8 cellular contexts compared by ENCODE assay signal in genomic region chr12:112116232-112117060, GRCh38. TPM values are rescaled to one million over a fixed set of nuclear protein-coding genes. Genes with fewer than 3 reads are reported as not detected.
DNase-seq lines count a peak whose midpoint lies in the region; ATAC-seq and TF ChIP-seq lines count a peak whose summit lies in the region.

No MANE protein-coding gene starts in this region.

- no peak for TF ChIP-seq CTCF in activated CD8-positive, alpha-beta T cell treated with anti-CD3 and anti-CD28 coated beads for 36 hours (IDR thresholded peaks at IDR 0.05)

- peak overlapping the region; percentile 23 for H3K4me3 Mint-ChIP-seq in activated CD4-positive, alpha-beta T cell treated with anti-CD3 and anti-CD28 coated beads, Interleukin-2, amount 10 ng/mL, durations not matched to agents 7 days and 5 days
- H3K4me3 Mint-ChIP-seq in activated CD8-positive, alpha-beta T cell treated with anti-CD3 and anti-CD28 coated beads for 36 hours, result no peak overlapping the region

- H3K4me1 Mint-ChIP-seq in activated CD4-positive, alpha-beta T cell treated with anti-CD3 and anti-CD28 coated beads, Interleukin-2, amount 10 ng/mL, durations not matched to agents 7 days and 5 days, result peaks cover 18% of the 10 kb centered on the region
- peaks cover 20% of the 10 kb centered on the region for H3K4me1 Mint-ChIP-seq in activated CD8-positive, alpha-beta T cell treated with anti-CD3 and anti-CD28 coated beads for 36 hours (ENCODE audit: low read depth)

- peak overlapping the region; percentile 66 for H3K27ac Mint-ChIP-seq in activated CD4-positive, alpha-beta T cell treated with anti-CD3 and anti-CD28 coated beads, Interleukin-2, amount 10 ng/mL, durations not matched to agents 7 days and 5 days
- H3K27ac Mint-ChIP-seq in activated CD8-positive, alpha-beta T cell treated with anti-CD3 and anti-CD28 coated beads for 36 hours, result peak overlapping the region; percentile 47

- no peaks in the 10 kb centered on the region for H3K36me3 Mint-ChIP-seq in activated CD4-positive, alpha-beta T cell treated with anti-CD3 and anti-CD28 coated beads, Interleukin-2, amount 10 ng/mL, durations not matched to agents 7 days and 5 days (ENCODE audit: low read depth)
- H3K36me3 Mint-ChIP-seq in activated CD8-positive, alpha-beta T cell treated with anti-CD3 and anti-CD28 coated beads for 36 hours (ENCODE audit: low read depth), result no peaks in the 10 kb centered on the region

- POLR2A ChIA-PET in activated CD4-positive, alpha-beta T cell treated with anti-CD3 and anti-CD28 coated beads, Interleukin-2, amount 10 ng/mL, durations not matched to agents 7 days and 5 days (lab: Charles Lee), result interaction anchor here (0.5 to 0.6 kb wide), 2 partner anchors 9 to 274 kb away, joined by 3 read pairs; partner anchors contain the start of genes MAPKAPK5 and TRAFD1
- POLR2A ChIA-PET in activated CD8-positive, alpha-beta T cell treated with anti-CD3 and anti-CD28 coated beads for 36 hours (lab: Charles Lee), result interaction anchor here (1.6 to 7.6 kb wide), 3 partner anchors 8 to 14 kb away, joined by 5 to 67 read pairs (median 10); partner anchors contain the start of genes NAA25 and TRAFD1

- peak; percentile 26 for DNase-seq in activated CD4-positive, alpha-beta T cell treated with anti-CD3 and anti-CD28 coated beads, Interleukin-2, amount 10 ng/mL, durations not matched to agents 7 days and 5 days
- DNase-seq in activated CD4-positive, alpha-beta T cell treated with anti-CD3 and anti-CD28 coated beads for 48 hours, result no peak
- peak; percentile 77 for DNase-seq in NCI-H2107 (lab: John Stamatoyannopoulos, UW)
- DNase-seq in activated CD8-positive, alpha-beta T cell treated with anti-CD3 and anti-CD28 coated beads for 36 hours, result peak; percentile 26
- DNase-seq in head of caudate nucleus, result peak; percentile 68 to 94 (median 88)
- DNase-seq in occipital lobe (lab: John Stamatoyannopoulos, UW), result peak; percentile 54
- DNase-seq in activated gamma-delta T cell (lab: John Stamatoyannopoulos, UW), result no peak

- intact Hi-C loops in activated CD8-positive, alpha-beta T cell treated with anti-CD3 and anti-CD28 coated beads for 36 hours (cut with micrococcal nuclease), result no loop called here
- intact Hi-C loops in head of caudate nucleus (cut with DNase I), result no loop called here

- peaks cover 2% of the 10 kb centered on the region for H3K27me3 Mint-ChIP-seq in activated CD4-positive, alpha-beta T cell treated with anti-CD3 and anti-CD28 coated beads, Interleukin-2, amount 10 ng/mL, durations not matched to agents 7 days and 5 days
- H3K27me3 Mint-ChIP-seq in activated CD8-positive, alpha-beta T cell treated with anti-CD3 and anti-CD28 coated beads for 36 hours, result no peaks in the 10 kb centered on the region

- no peaks in the 10 kb centered on the region for H3K9me3 Mint-ChIP-seq in activated CD4-positive, alpha-beta T cell treated with anti-CD3 and anti-CD28 coated beads, Interleukin-2, amount 10 ng/mL, durations not matched to agents 7 days and 5 days
- H3K9me3 Mint-ChIP-seq in activated CD8-positive, alpha-beta T cell treated with anti-CD3 and anti-CD28 coated beads for 36 hours, result no peaks in the 10 kb centered on the region

- peak; percentile 78 for ATAC-seq in activated CD8-positive, alpha-beta T cell treated with anti-CD3 and anti-CD28 coated beads for 36 hours
- no peak for ATAC-seq in GM18873 (IDR thresholded peaks at IDR 0.05; ENCODE audit: low FRiP score, unreplicated experiment)

- CTCF ChIA-PET in activated CD4-positive, alpha-beta T cell treated with anti-CD3 and anti-CD28 coated beads, Interleukin-2, amount 10 ng/mL, durations not matched to agents 7 days and 5 days (lab: Charles Lee), result interaction anchor here (1.5 kb wide), 1 partner anchor 9 kb away, joined by 3 read pairs; the partner anchor contains the start of gene TRAFD1
- CTCF ChIA-PET in activated CD8-positive, alpha-beta T cell treated with anti-CD3 and anti-CD28 coated beads for 36 hours (lab: Charles Lee), result interaction anchor here (1.0 to 2.1 kb wide), 2 partner anchors 9 to 25 kb away, joined by 3 to 8 read pairs; partner anchors contain the start of gene TRAFD1

RNA-seq across cellular contexts. Expression of gene NAA25, which starts 7.9 kb away (rescaled TPM):
- total RNA-seq in activated CD4-positive, alpha-beta T cell treated with anti-CD3 and anti-CD28 coated beads, Interleukin-2, amount 10 ng/mL, durations not matched to agents 7 days and 5 days, result 10 to 100 TPM; 29.9 to 31.0 TPM
- total RNA-seq in activated CD8-positive, alpha-beta T cell treated with anti-CD3 and anti-CD28 coated beads for 36 hours, result 10 to 100 TPM; 46.0 to 48.3 TPM
- 37.6 TPM for total RNA-seq in occipital lobe

RNA-seq across cellular contexts. Expression of gene TRAFD1, which starts 8.9 kb away (rescaled TPM):
- total RNA-seq in activated CD4-positive, alpha-beta T cell treated with anti-CD3 and anti-CD28 coated beads, Interleukin-2, amount 10 ng/mL, durations not matched to agents 7 days and 5 days, result 10 to 100 TPM; 68.9 to 70.4 TPM
- total RNA-seq in activated CD8-positive, alpha-beta T cell treated with anti-CD3 and anti-CD28 coated beads for 36 hours, result 10 to 100 TPM; 34.6 to 35.8 TPM
- 46.5 TPM for total RNA-seq in occipital lobe

Comparison
In these comparisons a context has a peak if more than half of its experiments do, and no peak if none do; other contexts are left out.
1. DNase-seq: peak in activated CD4-positive, alpha-beta T cell treated with anti-CD3 and anti-CD28 coated beads, Interleukin-2, amount 10 ng/mL, durations not matched to agents 7 days and 5 days (single experiment), NCI-H2107 (single experiment), activated CD8-positive, alpha-beta T cell treated with anti-CD3 and anti-CD28 coated beads for 36 hours (single experiment), head of caudate nucleus (42 of 42) and occipital lobe (single experiment); none in activated CD4-positive, alpha-beta T cell treated with anti-CD3 and anti-CD28 coated beads for 48 hours (single experiment) and activated gamma-delta T cell (single experiment).